8 cellular contexts compared by ENCODE assay signal in genomic region chr15:60389261-60390077, GRCh38. TPM values are rescaled to one million over a fixed set of nuclear protein-coding genes. Genes with fewer than 3 reads are reported as not detected.
A peak's percentile ranks its signal among the peaks of the same experiment; 100 is the strongest.
DNase-seq lines count a peak whose midpoint lies in the region; ATAC-seq and TF ChIP-seq lines count a peak whose summit lies in the region.

No MANE protein-coding gene starts in this region.

- ATAC-seq in GM19035 (IDR thresholded peaks at IDR 0.05; ENCODE audit: unreplicated experiment) = peak; percentile 80
- peak; percentile 64 for ATAC-seq in HG03108 (IDR thresholded peaks at IDR 0.05; ENCODE audit: unreplicated experiment)

- peak; percentile 19 for DNase-seq in activated naive CD8-positive, alpha-beta T cell treated with anti-CD3 and anti-CD28 coated beads for 36 hours
- DNase-seq in nephron progenitor cell = no peak
- DNase-seq in NAMALWA (ENCODE audit: low spot score) = no peak
- no peak for DNase-seq in islet precursor cell
- no peak for DNase-seq in putamen (ENCODE audit: low spot score)
- DNase-seq in NK-92 (lab: John Stamatoyannopoulos, UW; ENCODE audit: unreplicated experiment) = no peak

- H3K27ac Mint-ChIP-seq in activated naive CD8-positive, alpha-beta T cell treated with anti-CD3 and anti-CD28 coated beads for 36 hours = no peak overlapping the region
- peak overlapping the region; percentile 23 for H3K27ac Mint-ChIP-seq in nephron progenitor cell

- TF ChIP-seq CTCF in nephron progenitor cell (IDR thresholded peaks at IDR 0.05) = no peak

- H3K4me3 Mint-ChIP-seq in activated naive CD8-positive, alpha-beta T cell treated with anti-CD3 and anti-CD28 coated beads for 36 hours = peak overlapping the region; percentile 5
- no peak overlapping the region for H3K4me3 Mint-ChIP-seq in nephron progenitor cell

- peaks cover 24% of the 10 kb centered on the region for H3K4me1 Mint-ChIP-seq in activated naive CD8-positive, alpha-beta T cell treated with anti-CD3 and anti-CD28 coated beads for 36 hours
- H3K4me1 Mint-ChIP-seq in nephron progenitor cell = peaks cover 52% of the 10 kb centered on the region

- H3K27me3 Mint-ChIP-seq in activated naive CD8-positive, alpha-beta T cell treated with anti-CD3 and anti-CD28 coated beads for 36 hours = peaks cover 12% of the 10 kb centered on the region
- no peaks in the 10 kb centered on the region for H3K27me3 Mint-ChIP-seq in nephron progenitor cell (ENCODE audit: low read depth, poor library complexity)

- no peaks in the 10 kb centered on the region for H3K9me3 Mint-ChIP-seq in activated naive CD8-positive, alpha-beta T cell treated with anti-CD3 and anti-CD28 coated beads for 36 hours
- peaks cover 6% of the 10 kb centered on the region for H3K9me3 Mint-ChIP-seq in nephron progenitor cell

- H3K36me3 Mint-ChIP-seq in activated naive CD8-positive, alpha-beta T cell treated with anti-CD3 and anti-CD28 coated beads for 36 hours = no peaks in the 10 kb centered on the region
- H3K36me3 Mint-ChIP-seq in nephron progenitor cell (ENCODE audit: low read depth) = peaks cover 13% of the 10 kb centered on the region

RNA-seq across cellular contexts. Expression of gene ANXA2, which starts 8.3 kb away (rescaled TPM):
- total RNA-seq in activated naive CD8-positive, alpha-beta T cell treated with anti-CD3 and anti-CD28 coated beads for 36 hours = 10 to 100 TPM; 44.0 to 44.8 TPM
